8 cellular contexts compared by ENCODE assay signal in the genomic region with DNA sequence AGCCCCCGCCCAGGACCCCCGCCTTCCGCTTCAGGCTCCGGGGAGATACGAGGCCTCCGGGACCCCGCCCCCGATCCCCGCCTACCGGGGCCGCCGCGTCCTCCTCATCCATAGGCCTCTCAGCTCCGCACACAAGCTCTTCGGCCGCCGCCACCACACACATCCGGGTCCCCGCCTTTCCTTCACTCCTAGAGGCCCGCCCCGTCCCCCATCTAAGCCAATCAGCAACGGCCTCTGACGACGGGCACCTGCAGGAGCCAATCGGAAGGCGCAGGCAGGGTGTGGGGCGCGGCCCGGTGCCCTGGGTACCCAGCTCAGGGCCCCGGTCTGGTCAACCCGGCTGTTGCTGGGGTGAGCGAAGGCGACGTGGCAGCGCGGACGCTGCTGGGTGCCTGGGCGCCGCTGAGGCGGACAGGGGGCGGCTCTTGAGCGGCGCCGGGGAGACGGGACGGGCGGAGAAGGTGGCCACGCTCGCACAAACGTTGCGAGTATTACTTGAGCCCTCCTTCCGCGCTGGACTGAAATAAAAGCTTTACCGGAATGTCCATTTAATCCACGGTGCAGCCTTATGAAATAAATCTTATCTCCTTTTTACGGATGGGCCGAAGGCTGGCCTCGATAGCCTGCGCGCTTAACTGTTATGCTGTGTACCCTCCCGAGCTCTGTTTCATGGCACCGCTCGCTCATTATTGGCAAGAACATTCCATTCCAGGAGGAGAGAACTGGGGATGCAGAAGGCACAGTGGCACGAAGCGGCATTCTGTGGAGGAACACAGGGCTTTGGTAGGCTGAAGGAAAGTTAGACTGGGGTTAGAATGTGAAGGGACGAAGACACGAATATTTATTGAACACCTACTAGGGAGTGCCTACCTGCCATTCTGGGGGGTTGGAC. TPM values are rescaled to one million over a fixed set of nuclear protein-coding genes. Genes with fewer than 3 reads are reported as not detected.
DNase-seq lines count a peak whose midpoint lies in the region; ATAC-seq and TF ChIP-seq lines count a peak whose summit lies in the region.

A gene with protein sequence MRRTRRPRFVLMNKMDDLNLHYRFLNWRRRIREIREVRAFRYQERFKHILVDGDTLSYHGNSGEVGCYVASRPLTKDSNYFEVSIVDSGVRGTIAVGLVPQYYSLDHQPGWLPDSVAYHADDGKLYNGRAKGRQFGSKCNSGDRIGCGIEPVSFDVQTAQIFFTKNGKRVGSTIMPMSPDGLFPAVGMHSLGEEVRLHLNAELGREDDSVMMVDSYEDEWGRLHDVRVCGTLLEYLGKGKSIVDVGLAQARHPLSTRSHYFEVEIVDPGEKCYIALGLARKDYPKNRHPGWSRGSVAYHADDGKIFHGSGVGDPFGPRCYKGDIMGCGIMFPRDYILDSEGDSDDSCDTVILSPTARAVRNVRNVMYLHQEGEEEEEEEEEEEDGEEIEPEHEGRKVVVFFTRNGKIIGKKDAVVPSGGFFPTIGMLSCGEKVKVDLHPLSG (minus strand): TSS at position 165 of the 892 bp plus-strand sequence. CDS start 57 bp downstream, at position 108.

- H3K36me3 Mint-ChIP-seq in chondrocyte (ENCODE audit: low read depth): peaks cover 20% of the 10 kb centered on the region

- H3K27me3 Mint-ChIP-seq in chondrocyte (ENCODE audit: low read depth): no peaks in the 10 kb centered on the region

- TF ChIP-seq CTCF in chondrocyte (IDR thresholded peaks at IDR 0.05): no peak

- TF ChIP-seq POLR2A in GM19193 (IDR thresholded peaks at IDR 0.05; ENCODE audit: extremely low read depth, insufficient read depth, insufficient read length): peak; percentile 97

- H3K4me3 Mint-ChIP-seq in chondrocyte (ENCODE audit: unreplicated experiment): peak within 1 kb of the TSS; percentile 81

- H3K9me3 Mint-ChIP-seq in chondrocyte (ENCODE audit: low read depth): no peaks in the 10 kb centered on the region

- peak; percentile 98 for ATAC-seq in HG03439 (IDR thresholded peaks at IDR 0.05; ENCODE audit: unreplicated experiment)

- H3K27ac Mint-ChIP-seq in chondrocyte (ENCODE audit: unreplicated experiment): peak within 1 kb of the TSS; percentile 97

- H3K4me1 Mint-ChIP-seq in chondrocyte (ENCODE audit: low read depth): peaks cover 31% of the 10 kb centered on the region

- peak; percentile 87 to 91 for DNase-seq in AML-193 (lab: John Stamatoyannopoulos, UW)
- DNase-seq in NCI-H510A treated with DMSO at 0.1 percent for 48 hours (lab: John Stamatoyannopoulos, UW): peak; percentile 98
- DNase-seq in activated CD4-positive, alpha-beta T cell treated with anti-CD3 and anti-CD28 coated beads for 24 hours (ENCODE audit: low read depth in 2 of 2): peak; percentile 92 to 95
- DNase-seq in chondrocyte (ENCODE audit: low spot score): peak; percentile 100
- DNase-seq in kidney tubule cell (ENCODE audit: low spot score): peak; percentile 98
- peak; percentile 91 to 96 (median 92) for DNase-seq in stimulated activated CD4-positive, alpha-beta T cell treated with anti-CD3 and anti-CD28 coated beads, Interleukin-1b, Interleukin-23, amount 100 ng/mL, for 24 hours (ENCODE audit: low read depth in 4 of 4, low spot score in 1 of 4)

RNA-seq across cellular contexts. Expression of the gene that starts here (rescaled TPM):
- 37.1 to 40.2 TPM (median 38.5 TPM) in 3 replicates for total RNA-seq in chondrocyte

Comparison
In these comparisons a context has a peak if more than half of its experiments do, and no peak if none do; other contexts are left out.
1. Peak in every context shown above with its lines: DNase-seq and ATAC-seq.